Comparison of ENCODE assay signal across 7 cellular contexts in genomic region chr1:209692745-209693504, GRCh38. TPM values are rescaled to one million over a fixed set of nuclear protein-coding genes. Genes with fewer than 3 reads are reported as not detected.
DNase-seq lines count a peak whose midpoint lies in the region; ATAC-seq, FAIRE-seq and TF ChIP-seq lines count a peak whose summit lies in the region.

No MANE protein-coding gene starts in this region.

- WGBS in lung, 2 donors = 2 to 4% methylated on average over 3 of the region's 3 CpGs

- no peak for TF ChIP-seq POLR2A in GM12892 (IDR thresholded peaks at IDR 0.05; ENCODE audit: low read depth, low read length)

- peak overlapping the region in 1 of 2 donors; percentile 41 for H3K27ac ChIP-seq in lung (ENCODE audit: low read depth in 1 of 2, low read length in 1 of 2)

- peak; percentile 82 for ATAC-seq in HG03354 (IDR thresholded peaks at IDR 0.05; ENCODE audit: poor library complexity, severe bottlenecking, unreplicated experiment)
- peak; percentile 59 for ATAC-seq in lung (ENCODE audit: insufficient read depth, low FRiP score)

- H3K4me3 ChIP-seq in lung = no peak overlapping the region

- peak; percentile 27 for FAIRE-seq in GM12892 (lab: Jason Lieb, UNC)

- H3K27me3 ChIP-seq in lung (ENCODE audit: control insufficient read depth, insufficient read depth) = no peaks in the 10 kb centered on the region

- H3K4me1 ChIP-seq in lung (ENCODE audit: control insufficient read depth in 2 of 2, insufficient read depth in 2 of 2, low read length in 2 of 2) = peaks cover 4 to 13% of the 10 kb centered on the region in 2 donors

- H3K9me3 ChIP-seq in lung (ENCODE audit: control insufficient read depth in 2 of 2, insufficient read depth in 1 of 2, low read length in 1 of 2) = no peaks in the 10 kb centered on the region

- H3K36me3 ChIP-seq in lung (ENCODE audit: control insufficient read depth in 2 of 2, insufficient read depth in 2 of 2, low read length in 2 of 2) = no peaks in the 10 kb centered on the region

- DNase-seq in GM12892 (ENCODE audit: insufficient read length) = no peak
- DNase-seq in NCI-H69 (lab: John Stamatoyannopoulos, UW) = peak; percentile 78
- DNase-seq in activated CD4-positive, alpha-beta T cell treated with anti-CD3 and anti-CD28 coated beads, Interleukin-2, amount 50 U/mL, for 4 hours = peak; percentile 68 to 69
- DNase-seq in ecto neural progenitor cell (ENCODE audit: low spot score) = peak; percentile 72
- DNase-seq in lung (ENCODE audit: low spot score) = peak; percentile 71
- DNase-seq in stimulated activated CD8-positive, alpha-beta memory T cell treated with anti-CD3 and anti-CD28 coated beads, Interleukin-12 subunit alpha, Interleukin-12 subunit beta, amount 100 ng/mL, for 1 hour (ENCODE audit: low read depth) = peak; percentile 54

- TF ChIP-seq CTCF in lung (IDR thresholded peaks at IDR 0.05; ENCODE audit: control extremely low read depth, extremely low read depth) = peak; percentile 76

RNA-seq across cellular contexts. Expression of gene HSD11B1, which starts 11.7 kb away (rescaled TPM):
- 0.32 TPM for polyA plus RNA-seq in GM12892 (2012; ENCODE audit: missing spikeins)
- total RNA-seq in lung = 10 to 100 TPM in 1 of 2 donors, 1 to 10 TPM in 1; 6.5 to 39.5 TPM
- polyA plus RNA-seq in lung = 10 to 100 TPM; 11.3 to 74.6 TPM

RNA-seq across cellular contexts. Expression of gene G0S2, which starts 17.7 kb away (rescaled TPM):
- polyA plus RNA-seq in GM12892 (2012; ENCODE audit: missing spikeins) = 7.7 TPM
- total RNA-seq in lung = 10 to 100 TPM; 53.4 to 74.5 TPM
- 100 to 1,000 TPM in 1 of 2 donors, 10 to 100 TPM in 1; 44.6 to 696 TPM for polyA plus RNA-seq in lung

RNA-seq across cellular contexts. Expression of gene LAMB3, which starts 40.7 kb away (rescaled TPM):
- polyA plus RNA-seq in GM12892 (2012; ENCODE audit: missing spikeins) = 0.59 TPM
- total RNA-seq in lung = 100 to 1,000 TPM in 1 of 2 donors, 10 to 100 TPM in 1; 72.6 to 121 TPM
- polyA plus RNA-seq in lung = 10 to 100 TPM; 14.6 to 64.6 TPM
